In the genomic region with DNA sequence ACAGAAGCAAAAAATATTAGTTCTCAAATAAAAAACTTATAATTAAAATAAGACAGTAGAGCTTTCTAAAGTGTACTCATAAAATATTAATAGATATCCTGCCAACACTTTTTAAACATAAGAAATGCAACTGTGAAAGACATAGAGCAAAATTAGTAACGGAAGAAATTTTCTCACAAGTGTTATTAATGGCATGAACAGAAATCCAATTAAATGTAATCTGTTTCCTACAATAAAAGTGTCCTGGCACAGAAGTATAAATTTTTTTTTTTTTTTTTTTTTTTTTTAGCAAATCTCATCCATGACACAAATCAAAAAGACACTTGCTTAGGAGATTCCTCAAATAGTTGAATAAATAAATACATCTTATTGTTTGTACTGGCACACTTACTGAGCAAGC, we compare ENCODE assay signal across 20 cellular contexts.
DNase-seq lines count a peak whose midpoint lies in the region; ATAC-seq, FAIRE-seq and TF ChIP-seq lines count a peak whose summit lies in the region.
"Had no signal": no experiment of that assay in that cellular context is flagged by ENCODE, and none has a peak within 500 bp of the region (broad histone marks: within the 10 kb centered on the region; RNA-seq: fewer than 3 reads in every experiment).

No MANE protein-coding gene starts in this region.

- H3K4me1 ChIP-seq in A673 (ENCODE audit: insufficient read depth, low read length, poor library complexity, severe bottlenecking) = peaks cover 34% of the 10 kb centered on the region
- H3K4me1 ChIP-seq: BLaER1 treated with 17β-estradiol and CSF1 and Interleukin-3, amounts not matched to agents 10 nM and 100 nM; Caco-2 had no signal

- H3K9me3 ChIP-seq in A673 (ENCODE audit: low read depth, low read length, poor library complexity, severe bottlenecking) (no peaks in the 10 kb centered on the region), SK-N-MC (ENCODE audit: low read depth, low read length) (no peaks in the 10 kb centered on the region)
- H3K9me3 ChIP-seq: BLaER1 treated with 17β-estradiol and CSF1 and Interleukin-3, amounts not matched to agents 10 nM and 100 nM; Caco-2 had no signal

- H3K27me3 ChIP-seq in A673 (replicated peaks; ENCODE audit: insufficient read depth, low read depth, low read length, poor library complexity) = no peaks in the 10 kb centered on the region
- H3K27me3 ChIP-seq: BLaER1 treated with 17β-estradiol and CSF1 and Interleukin-3, amounts not matched to agents 10 nM and 100 nM had no signal

- H3K27ac ChIP-seq in A673 (ENCODE audit: low read depth, low read length, poor library complexity, severe bottlenecking) (peak overlapping the region; percentile 90), SK-N-MC (peak overlapping the region; percentile 94)
- H3K27ac ChIP-seq: BLaER1 treated with 17β-estradiol and CSF1 and Interleukin-3, amounts not matched to agents 10 nM and 100 nM; C4-2B had no signal

- intact Hi-C loops in A673 (cut with micrococcal nuclease; ENCODE audit: unreplicated experiment) = loop anchor here (2.0 to 10.0 kb wide), 4 partner anchors 120 to 615 kb away; no protein-coding TSS in a partner anchor

- ATAC-seq in HG03565 (IDR thresholded peaks at IDR 0.05; ENCODE audit: unreplicated experiment) = no peak
- no peak for ATAC-seq in omental fat pad (ENCODE audit: low FRiP score)
- ATAC-seq: CD8-positive, alpha-beta T cell had no signal

- H3K9ac ChIP-seq in SK-N-MC (ENCODE audit: insufficient read length) = no peak overlapping the region
- H3K9ac ChIP-seq: BLaER1 treated with 17β-estradiol and CSF1 and Interleukin-3, amounts not matched to agents 10 nM and 100 nM had no signal

- no peaks in the 10 kb centered on the region for H3K36me3 ChIP-seq in A673 (ENCODE audit: insufficient read depth, low read length, poor library complexity, severe bottlenecking)
- no peaks in the 10 kb centered on the region for H3K36me3 ChIP-seq in SK-N-MC (ENCODE audit: insufficient read depth, low read length)
- H3K36me3 ChIP-seq: BLaER1 treated with 17β-estradiol and CSF1 and Interleukin-3, amounts not matched to agents 10 nM and 100 nM had no signal

- POLR2A ChIA-PET in A673 (lab: Charles Lee; ENCODE audit: low non-redundant PET) = no interaction called here

- BruUV-seq in A673 (replicated peaks; lab: Mats Ljungman, UMichigan) = no TSS peak

- CTCF ChIA-PET in A673 (lab: Charles Lee) = no interaction called here

- peak; percentile 73 for DNase-seq in A673 (ENCODE audit: low spot score)
- DNase-seq in SK-N-MC (ENCODE audit: low read depth, low spot score) = peak; percentile 76
- no peak for DNase-seq in omental fat pad (ENCODE audit: low spot score)
- DNase-seq: 8988T; AML-193; Caco-2; Calu3; CD4-positive, alpha-beta T cell; CD8-positive, alpha-beta T cell; DMS79 treated with DMSO at 0.1 percent for 48 hours; GF-D8 had no signal

- no peak overlapping the region for H3K4me3 ChIP-seq in A673 (ENCODE audit: low read depth, low read length, poor library complexity, severe bottlenecking)
- no peak overlapping the region for H3K4me3 ChIP-seq in SK-N-MC
- H3K4me3 ChIP-seq: BLaER1 treated with 17β-estradiol and CSF1 and Interleukin-3, amounts not matched to agents 10 nM and 100 nM had no signal

- TF ChIP-seq CTCF in A673 (conservative IDR thresholded peaks at IDR 0.05; ENCODE audit: low read depth, low read length) (no peak), omental fat pad (IDR thresholded peaks at IDR 0.05) (no peak)

- peak; percentile 38 for FAIRE-seq in islet of Langerhans (lab: Jason Lieb, UNC)
- FAIRE-seq: A204.1, D721Med, G401.6, GM12891, GM19239 had no signal
